In the genomic region with DNA sequence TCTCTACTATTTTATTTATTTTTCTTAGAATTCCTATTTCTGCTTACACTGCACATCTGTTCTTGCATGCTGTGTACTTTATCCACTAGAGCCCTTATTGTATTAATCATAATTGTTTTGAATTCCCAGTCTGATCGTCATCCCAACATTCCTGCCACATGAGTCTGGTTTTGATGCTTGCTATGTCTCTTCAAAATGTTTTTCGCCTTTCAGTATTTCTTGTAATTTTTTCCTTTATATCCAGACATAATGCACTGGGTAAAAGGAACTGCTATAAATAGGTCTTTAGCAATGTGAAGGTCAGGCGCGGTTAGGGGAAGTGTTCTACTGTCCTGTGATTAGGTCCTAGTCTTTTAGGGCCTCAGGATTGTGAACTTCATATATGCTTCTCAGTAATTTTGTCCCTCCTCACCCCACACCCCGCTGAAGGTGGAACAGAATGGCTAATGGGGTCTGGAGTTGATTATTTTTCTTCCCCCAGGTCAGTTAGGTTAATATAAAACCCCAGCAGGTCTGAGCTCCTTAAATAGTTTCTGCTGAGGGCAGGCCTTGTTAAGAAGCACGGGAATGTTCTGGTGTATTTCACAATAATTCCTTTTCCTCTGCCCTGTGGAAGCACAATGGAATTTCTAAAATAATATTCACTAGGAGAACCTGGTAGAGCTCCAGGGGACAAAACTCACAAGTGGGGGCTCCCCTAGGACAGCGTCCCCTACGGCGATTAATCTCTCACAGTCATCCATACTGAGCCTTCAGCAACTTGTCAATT, we compare ENCODE assay signal across 12 cellular contexts.
DNase-seq lines count a peak whose midpoint lies in the region; ATAC-seq, FAIRE-seq and TF ChIP-seq lines count a peak whose summit lies in the region.
"Had no signal": no experiment of that assay in that cellular context is flagged by ENCODE, and none has a peak within 500 bp of the region (broad histone marks: within the 10 kb centered on the region; RNA-seq: fewer than 3 reads in every experiment).

No MANE protein-coding gene starts in this region.

- H3K9me3 Mint-ChIP-seq in MCF 10A (ENCODE audit: unreplicated experiment) = no peaks in the 10 kb centered on the region

- H3K23ac ChIP-seq in mesenchymal stem cell (ENCODE audit: low read length in 2 of 2) = no peak overlapping the region

- H3K4me3 Mint-ChIP-seq in MCF 10A (ENCODE audit: unreplicated experiment) = no peak overlapping the region

- BruUV-seq in MCF 10A (replicated peaks; lab: Mats Ljungman, UMichigan) = no TSS peak

- no peak overlapping the region for H2BK15ac ChIP-seq in mesenchymal stem cell (ENCODE audit: low read depth, poor library complexity, severe bottlenecking)

- H3K27me3 Mint-ChIP-seq in MCF 10A (ENCODE audit: insufficient read depth, unreplicated experiment) = no peaks in the 10 kb centered on the region

- no peak overlapping the region for H4K8ac ChIP-seq in mesenchymal stem cell (ENCODE audit: low read length)

- no peak for FAIRE-seq in frontal cortex (lab: Jason Lieb, UNC)
- FAIRE-seq: A204.1 had no signal

- H3K4me1 Mint-ChIP-seq in MCF 10A (ENCODE audit: insufficient read depth, unreplicated experiment) = peaks cover 20% of the 10 kb centered on the region

- no peak overlapping the region for H3K4me3 ChIP-seq in right cardiac atrium (ENCODE audit: low read length)
- H3K4me3 ChIP-seq in mesenchymal stem cell (ENCODE audit: insufficient read depth in 1 of 2, low read depth in 1 of 2, low read length in 2 of 2) = peak overlapping the region in 1 of 2 experiments; percentile 54
- H3K4me3 ChIP-seq in vagina = no peak overlapping the region
- H3K4me3 ChIP-seq: tibial nerve had no signal

- DNase-seq in Right ventricle myocardium superior = no peak
- no peak for DNase-seq in right cardiac atrium
- peak; percentile 68 for DNase-seq in MCF 10A (ENCODE audit: unreplicated experiment)
- peak; percentile 57 for DNase-seq in mesenchymal stem cell
- DNase-seq in vagina (ENCODE audit: extremely low spot score in 2 of 2) = no peak
- no peak for DNase-seq in frontal cortex (ENCODE audit: low spot score in 2 of 2)
- DNase-seq in NCI-H2029 (lab: John Stamatoyannopoulos, UW) = no peak
- DNase-seq: NCI-H2171; stimulated activated CD4-positive, alpha-beta T cell treated with anti-CD3 and anti-CD28 coated beads, Interleukin-4, amount 100 ng/mL, for 1 hour had no signal

- no peaks in the 10 kb centered on the region for H3K36me3 ChIP-seq in mesenchymal stem cell (ENCODE audit: control insufficient read depth in 1 of 2, insufficient read depth in 2 of 2, low read depth in 1 of 2, low read length in 2 of 2)
- H3K36me3 ChIP-seq in vagina = no peaks in the 10 kb centered on the region
- H3K36me3 ChIP-seq: tibial nerve had no signal

- peak overlapping the region; percentile 90 for H3K9ac ChIP-seq in mesenchymal stem cell (ENCODE audit: low read length)

- CTCF ChIA-PET in MCF 10A (lab: Yijun Ruan, JAX) = interaction anchor here (0.7 to 1.1 kb wide), 3 partner anchors 56 to 824 kb away, joined by 3 read pairs; no protein-coding TSS in a partner anchor

- no peak overlapping the region for H2BK120ac ChIP-seq in mesenchymal stem cell (ENCODE audit: low read depth, low read length)

- H3K36me3 Mint-ChIP-seq in MCF 10A (ENCODE audit: insufficient read depth, unreplicated experiment) = no peaks in the 10 kb centered on the region

- H3K27ac ChIP-seq in right cardiac atrium (ENCODE audit: low read length) = no peak overlapping the region
- H3K27ac ChIP-seq in mesenchymal stem cell (ENCODE audit: low read length, poor library complexity, severe bottlenecking) = peak overlapping the region; percentile 98
- peak overlapping the region; percentile 6 for H3K27ac ChIP-seq in vagina

- intact Hi-C loops in Right ventricle myocardium superior (cut with DNase I) = no loop called here
- intact Hi-C loops in right cardiac atrium (cut with DNase I) = no loop called here
- intact Hi-C loops in MCF 10A (cut with micrococcal nuclease) = no loop called here
- intact Hi-C loops in vagina (cut with DNase I) = no loop called here

- H3K9me3 ChIP-seq in right cardiac atrium (ENCODE audit: control insufficient read depth, low read length) (no peaks in the 10 kb centered on the region), mesenchymal stem cell (ENCODE audit: control insufficient read depth, low read length) (no peaks in the 10 kb centered on the region), vagina (no peaks in the 10 kb centered on the region)
- H3K9me3 ChIP-seq: tibial nerve had no signal

- H2BK5ac ChIP-seq in mesenchymal stem cell (ENCODE audit: low read depth, low read length, poor library complexity, severe bottlenecking) = peak overlapping the region; percentile 86

- ATAC-seq in Right ventricle myocardium superior (ENCODE audit: poor library complexity) (peak; percentile 51), right cardiac atrium (no peak), HG02642 (IDR thresholded peaks at IDR 0.05; ENCODE audit: poor library complexity, unreplicated experiment) (no peak)

- no peaks in the 10 kb centered on the region for H3K27me3 ChIP-seq in right cardiac atrium (ENCODE audit: control insufficient read depth, insufficient read depth)
- no peaks in the 10 kb centered on the region for H3K27me3 ChIP-seq in mesenchymal stem cell (ENCODE audit: control insufficient read depth in 1 of 2, insufficient read depth in 1 of 2, low read length in 2 of 2)
- no peaks in the 10 kb centered on the region for H3K27me3 ChIP-seq in vagina
- H3K27me3 ChIP-seq: tibial nerve had no signal

- H3K4me1 ChIP-seq in right cardiac atrium (ENCODE audit: control insufficient read depth, insufficient read depth, low read length) (no peaks in the 10 kb centered on the region), mesenchymal stem cell (ENCODE audit: control insufficient read depth, insufficient read depth, low read depth, low read length) (peaks cover 7% of the 10 kb centered on the region), vagina (no peaks in the 10 kb centered on the region)

- no peak overlapping the region for H3K18ac ChIP-seq in mesenchymal stem cell (ENCODE audit: low read depth in 1 of 2, low read length in 2 of 2)

- TF ChIP-seq CTCF in MCF 10A (IDR thresholded peaks at IDR 0.05; ENCODE audit: unreplicated experiment) (no peak), vagina (IDR thresholded peaks at IDR 0.05) (no peak)

- H3K27ac Mint-ChIP-seq in MCF 10A (ENCODE audit: low read depth, unreplicated experiment) = peak overlapping the region; percentile 81

- no peak overlapping the region for H2AFZ ChIP-seq in mesenchymal stem cell (ENCODE audit: low read depth, low read length)

- no peak overlapping the region for H4K91ac ChIP-seq in mesenchymal stem cell (ENCODE audit: low read length)

- H2AK5ac ChIP-seq in mesenchymal stem cell (ENCODE audit: low read length, severe bottlenecking) = peak overlapping the region; percentile 93

- no peak overlapping the region for H2BK12ac ChIP-seq in mesenchymal stem cell (ENCODE audit: low read length in 2 of 2)

- POLR2A ChIA-PET in MCF 10A (lab: Yijun Ruan, JAX) = interaction anchor here (1.0 to 2.0 kb wide), 5 partner anchors 8 to 483 kb away, joined by 3 to 7 read pairs (median 4); a partner anchor contains a TSS

- WGBS in right cardiac atrium = 67% methylated on average over 9 of the region's 9 CpGs
- WGBS in mesenchymal stem cell = 60% methylated on average over 8 of the region's 9 CpGs

- TF ChIP-seq POLR2A in vagina (IDR thresholded peaks at IDR 0.05) = no peak

- H3K4ac ChIP-seq in mesenchymal stem cell (ENCODE audit: low read depth in 1 of 2, low read length in 2 of 2) = no peak overlapping the region

- H3K14ac ChIP-seq in mesenchymal stem cell (ENCODE audit: low read length in 2 of 2) = no peak overlapping the region

- no peaks in the 10 kb centered on the region for H3K79me1 ChIP-seq in mesenchymal stem cell (replicated peaks; ENCODE audit: low read length, poor library complexity, severe bottlenecking)

- H3K4me2 ChIP-seq in mesenchymal stem cell (ENCODE audit: low read length, poor library complexity, severe bottlenecking) = peak overlapping the region; percentile 39

Comparison
In these comparisons a context has a peak if more than half of its experiments do, and no peak if none do; other contexts are left out.
1. DNase-seq: peak in MCF 10A (single experiment) and mesenchymal stem cell (single experiment); none in Right ventricle myocardium superior (single experiment), right cardiac atrium (0 of 3), vagina (0 of 2), frontal cortex (0 of 2) and NCI-H2029 (single experiment).